ENCODE assay signal across 1 cellular context in the genomic region with DNA sequence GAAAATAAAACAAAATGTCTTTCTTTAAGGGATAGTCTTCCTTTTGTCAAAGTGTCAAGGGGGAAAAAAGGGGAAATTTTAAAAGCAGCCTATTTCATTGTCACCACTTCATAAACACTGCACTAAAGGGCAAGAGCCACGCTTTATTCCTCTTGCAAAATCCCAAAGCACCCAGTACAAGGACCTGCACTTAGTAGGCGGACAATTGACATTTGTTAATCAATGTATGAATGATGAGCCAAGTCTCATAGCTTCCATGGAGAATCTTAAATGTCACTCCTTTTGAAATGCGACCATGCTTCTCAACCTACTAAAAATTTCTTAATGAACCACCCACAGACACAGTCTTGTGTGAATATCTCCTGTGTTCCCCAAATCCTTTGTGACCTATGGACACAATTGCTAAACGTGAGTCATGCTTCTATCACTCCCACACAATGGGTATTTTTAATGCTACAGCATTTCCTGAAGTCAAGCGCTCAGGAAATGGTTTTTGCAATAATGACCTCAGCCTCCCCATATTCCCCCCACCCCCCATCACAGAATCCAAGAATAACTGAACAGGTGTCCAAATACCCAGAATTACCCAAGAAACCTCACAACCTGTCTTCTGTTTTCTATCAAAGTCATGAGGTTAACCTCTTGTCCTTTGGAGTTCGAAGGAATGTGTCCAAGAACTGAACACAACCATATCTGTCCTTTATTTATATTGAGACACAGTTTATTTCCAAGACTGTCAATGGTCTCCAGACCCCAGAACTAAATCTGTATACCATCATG.
TF ChIP-seq lines count a peak whose summit lies in the region.

No MANE protein-coding gene starts in this region.

TF ChIP-seq in K562, 482 proteins besides CTCF, POLR2A, EP300 and RAD21 (continued from another document and continues in another):
- TF ChIP-seq, protein P1, sequence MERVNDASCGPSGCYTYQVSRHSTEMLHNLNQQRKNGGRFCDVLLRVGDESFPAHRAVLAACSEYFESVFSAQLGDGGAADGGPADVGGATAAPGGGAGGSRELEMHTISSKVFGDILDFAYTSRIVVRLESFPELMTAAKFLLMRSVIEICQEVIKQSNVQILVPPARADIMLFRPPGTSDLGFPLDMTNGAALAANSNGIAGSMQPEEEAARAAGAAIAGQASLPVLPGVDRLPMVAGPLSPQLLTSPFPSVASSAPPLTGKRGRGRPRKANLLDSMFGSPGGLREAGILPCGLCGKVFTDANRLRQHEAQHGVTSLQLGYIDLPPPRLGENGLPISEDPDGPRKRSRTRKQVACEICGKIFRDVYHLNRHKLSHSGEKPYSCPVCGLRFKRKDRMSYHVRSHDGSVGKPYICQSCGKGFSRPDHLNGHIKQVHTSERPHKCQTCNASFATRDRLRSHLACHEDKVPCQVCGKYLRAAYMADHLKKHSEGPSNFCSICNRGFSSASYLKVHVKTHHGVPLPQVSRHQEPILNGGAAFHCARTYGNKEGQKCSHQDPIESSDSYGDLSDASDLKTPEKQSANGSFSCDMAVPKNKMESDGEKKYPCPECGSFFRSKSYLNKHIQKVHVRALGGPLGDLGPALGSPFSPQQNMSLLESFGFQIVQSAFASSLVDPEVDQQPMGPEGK (CRISPR knock-in tag; IDR thresholded peaks at IDR 0.05; ENCODE audit: borderline replicate concordance), result no peak
- TF ChIP-seq MNT (conservative IDR thresholded peaks at IDR 0.05) (no peak), TAL1 (IDR thresholded peaks at IDR 0.05) (no peak), MTF1 (CRISPR knock-in tag; IDR thresholded peaks at IDR 0.05; ENCODE audit: borderline replicate concordance) (no peak), SMAD1 (IDR thresholded peaks at IDR 0.05; ENCODE audit: low read depth, low read length, partially characterized antibody) (no peak), ESRRB (CRISPR knock-in tag; IDR thresholded peaks at IDR 0.05; ENCODE audit: borderline replicate concordance) (no peak), STAG1 (CRISPR knock-in tag; IDR thresholded peaks at IDR 0.05; ENCODE audit: borderline replicate concordance) (no peak), JUN (IDR thresholded peaks at IDR 0.05; ENCODE audit: borderline replicate concordance, low read depth, low read length) (peak; percentile 86), JUN (CRISPR knock-in tag; IDR thresholded peaks at IDR 0.05; ENCODE audit: borderline replicate concordance) (no peak), ETS1 (conservative IDR thresholded peaks at IDR 0.05; ENCODE audit: control insufficient read depth, low read depth, low read length) (no peak), DIDO1 (tag; IDR thresholded peaks at IDR 0.05; ENCODE audit: low read depth) (no peak), CBFA2T3 (IDR thresholded peaks at IDR 0.05) (peak; percentile 36), ZNF511 (CRISPR knock-in tag; IDR thresholded peaks at IDR 0.05) (no peak), ERF (CRISPR knock-in tag; IDR thresholded peaks at IDR 0.05) (no peak), PRPF4 (IDR thresholded peaks at IDR 0.05; ENCODE audit: insufficient read depth, low read depth, low read length, poor library complexity, severe bottlenecking) (no peak), ZNF445 (CRISPR knock-in tag; IDR thresholded peaks at IDR 0.05; ENCODE audit: low read depth) (no peak), HINFP (tag; conservative IDR thresholded peaks at IDR 0.05; ENCODE audit: low read depth) (no peak), SLC30A9 (CRISPR knock-in tag; IDR thresholded peaks at IDR 0.05) (no peak), ZNF174 (CRISPR knock-in tag; IDR thresholded peaks at IDR 0.05) (no peak), FOXK1 (CRISPR knock-in tag; IDR thresholded peaks at IDR 0.05; ENCODE audit: borderline replicate concordance) (no peak), PTRF (tag; IDR thresholded peaks at IDR 0.05) (no peak), ZNF133 (CRISPR knock-in tag; IDR thresholded peaks at IDR 0.05) (no peak), ZSCAN29 (IDR thresholded peaks at IDR 0.05) (no peak), MEF2A (IDR thresholded peaks at IDR 0.05; ENCODE audit: control insufficient read depth, low read depth, low read length) (no peak; the same call in 1 of the 2 replicates), POLR2AphosphoS2 (IDR thresholded peaks at IDR 0.05; ENCODE audit: low read length) (no peak), NR3C1 (CRISPR knock-in tag; IDR thresholded peaks at IDR 0.05) (no peak), MLX (CRISPR knock-in tag; conservative IDR thresholded peaks at IDR 0.05) (no peak), FOXM1 (IDR thresholded peaks at IDR 0.05; ENCODE audit: low read depth) (no peak), FOXM1 (CRISPR knock-in tag; IDR thresholded peaks at IDR 0.05; ENCODE audit: low read depth) (no peak), MIER1 (IDR thresholded peaks at IDR 0.05; ENCODE audit: low read depth) (no peak), ZNF212 (CRISPR knock-in tag; IDR thresholded peaks at IDR 0.05) (no peak), SMARCC2 (IDR thresholded peaks at IDR 0.05; ENCODE audit: low read depth) (no peak), HNRNPK (IDR thresholded peaks at IDR 0.05; ENCODE audit: low read depth, low read length, poor library complexity, severe bottlenecking) (no peak), ZBTB9 (CRISPR knock-in tag; IDR thresholded peaks at IDR 0.05) (no peak), SMARCA4 (IDR thresholded peaks at IDR 0.05) (peak; percentile 67), TRIM24 (IDR thresholded peaks at IDR 0.05) (peak in 1 of 2 experiments; percentile 60; a peak in 1 of 4 replicates), ZNF695 (CRISPR knock-in tag; IDR thresholded peaks at IDR 0.05) (no peak), PTTG1 (tag; IDR thresholded peaks at IDR 0.05; ENCODE audit: low read depth) (no peak), USF2 (CRISPR knock-in tag; IDR thresholded peaks at IDR 0.05) (no peak), ZNF224 (CRISPR knock-in tag; IDR thresholded peaks at IDR 0.05) (no peak), BRCA1 (IDR thresholded peaks at IDR 0.05) (no peak), BRCA1 (CRISPR knock-in tag; IDR thresholded peaks at IDR 0.05) (no peak), ZNF12 (CRISPR knock-in tag; IDR thresholded peaks at IDR 0.05) (no peak), NFYB (IDR thresholded peaks at IDR 0.05; ENCODE audit: extremely low read depth, insufficient read length) (no peak), ELF4 (CRISPR knock-in tag; IDR thresholded peaks at IDR 0.05) (no peak), HDAC3 (IDR thresholded peaks at IDR 0.05; ENCODE audit: borderline replicate concordance, partially characterized antibody) (no peak)
- TF ChIP-seq, protein P2, sequence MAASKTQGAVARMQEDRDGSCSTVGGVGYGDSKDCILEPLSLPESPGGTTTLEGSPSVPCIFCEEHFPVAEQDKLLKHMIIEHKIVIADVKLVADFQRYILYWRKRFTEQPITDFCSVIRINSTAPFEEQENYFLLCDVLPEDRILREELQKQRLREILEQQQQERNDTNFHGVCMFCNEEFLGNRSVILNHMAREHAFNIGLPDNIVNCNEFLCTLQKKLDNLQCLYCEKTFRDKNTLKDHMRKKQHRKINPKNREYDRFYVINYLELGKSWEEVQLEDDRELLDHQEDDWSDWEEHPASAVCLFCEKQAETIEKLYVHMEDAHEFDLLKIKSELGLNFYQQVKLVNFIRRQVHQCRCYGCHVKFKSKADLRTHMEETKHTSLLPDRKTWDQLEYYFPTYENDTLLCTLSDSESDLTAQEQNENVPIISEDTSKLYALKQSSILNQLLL (CRISPR knock-in tag; IDR thresholded peaks at IDR 0.05; ENCODE audit: borderline replicate concordance), result no peak
- TF ChIP-seq, protein P3, sequence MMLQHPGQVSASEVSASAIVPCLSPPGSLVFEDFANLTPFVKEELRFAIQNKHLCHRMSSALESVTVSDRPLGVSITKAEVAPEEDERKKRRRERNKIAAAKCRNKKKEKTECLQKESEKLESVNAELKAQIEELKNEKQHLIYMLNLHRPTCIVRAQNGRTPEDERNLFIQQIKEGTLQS (IDR thresholded peaks at IDR 0.05), result peak; percentile 87
- TF ChIP-seq, protein P3 (CRISPR knock-in tag; conservative IDR thresholded peaks at IDR 0.05), result no peak
- TF ChIP-seq, protein P4, sequence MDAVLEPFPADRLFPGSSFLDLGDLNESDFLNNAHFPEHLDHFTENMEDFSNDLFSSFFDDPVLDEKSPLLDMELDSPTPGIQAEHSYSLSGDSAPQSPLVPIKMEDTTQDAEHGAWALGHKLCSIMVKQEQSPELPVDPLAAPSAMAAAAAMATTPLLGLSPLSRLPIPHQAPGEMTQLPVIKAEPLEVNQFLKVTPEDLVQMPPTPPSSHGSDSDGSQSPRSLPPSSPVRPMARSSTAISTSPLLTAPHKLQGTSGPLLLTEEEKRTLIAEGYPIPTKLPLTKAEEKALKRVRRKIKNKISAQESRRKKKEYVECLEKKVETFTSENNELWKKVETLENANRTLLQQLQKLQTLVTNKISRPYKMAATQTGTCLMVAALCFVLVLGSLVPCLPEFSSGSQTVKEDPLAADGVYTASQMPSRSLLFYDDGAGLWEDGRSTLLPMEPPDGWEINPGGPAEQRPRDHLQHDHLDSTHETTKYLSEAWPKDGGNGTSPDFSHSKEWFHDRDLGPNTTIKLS (IDR thresholded peaks at IDR 0.05; ENCODE audit: borderline replicate concordance, low read depth), result no peak
- TF ChIP-seq, protein P5, sequence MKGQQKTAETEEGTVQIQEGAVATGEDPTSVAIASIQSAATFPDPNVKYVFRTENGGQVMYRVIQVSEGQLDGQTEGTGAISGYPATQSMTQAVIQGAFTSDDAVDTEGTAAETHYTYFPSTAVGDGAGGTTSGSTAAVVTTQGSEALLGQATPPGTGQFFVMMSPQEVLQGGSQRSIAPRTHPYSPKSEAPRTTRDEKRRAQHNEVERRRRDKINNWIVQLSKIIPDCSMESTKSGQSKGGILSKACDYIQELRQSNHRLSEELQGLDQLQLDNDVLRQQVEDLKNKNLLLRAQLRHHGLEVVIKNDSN (CRISPR knock-in tag; IDR thresholded peaks at IDR 0.05), result no peak
